Comparison of ENCODE assay signal across 8 cellular contexts in genomic region chr11:119585038-119585666, GRCh38.
DNase-seq lines count a peak whose midpoint lies in the region; ATAC-seq and TF ChIP-seq lines count a peak whose summit lies in the region.

No MANE protein-coding gene starts in this region.

- peaks cover 0 to 1% (median 0%) of the 10 kb centered on the region in 3 donors for H3K36me3 Mint-ChIP-seq in CD8-positive, alpha-beta memory T cell
- H3K36me3 Mint-ChIP-seq in neural crest cell (ENCODE audit: low read depth) = no peaks in the 10 kb centered on the region
- peaks cover 0 to 5% (median 1%) of the 10 kb centered on the region in 3 donors for H3K36me3 Mint-ChIP-seq in naive thymus-derived CD8-positive, alpha-beta T cell

- in situ Hi-C loops in ACHN (cut with HindIII; ENCODE audit: low pct_ligation_motif_present, low pct_unique_long_range_greater_than_20kb, low sequenced_read_pairs) = no loop called here

- no peaks in the 10 kb centered on the region for H3K4me1 ChIP-seq in CD8-positive, alpha-beta memory T cell (ENCODE audit: insufficient read depth, low read length)

- peak overlapping the region; percentile 38 for H3K27ac ChIP-seq in CD8-positive, alpha-beta memory T cell (ENCODE audit: low read depth, low read length)
- H3K27ac ChIP-seq in epithelial cell of prostate = peak overlapping the region; percentile 74

- H3K27ac Mint-ChIP-seq in CD8-positive, alpha-beta memory T cell = no peak overlapping the region
- no peak overlapping the region for H3K27ac Mint-ChIP-seq in neural crest cell (ENCODE audit: unreplicated experiment)
- H3K27ac Mint-ChIP-seq in naive thymus-derived CD8-positive, alpha-beta T cell = no peak overlapping the region

- peaks cover 35 to 68% of the 10 kb centered on the region in 2 donors for H3K27me3 Mint-ChIP-seq in CD8-positive, alpha-beta memory T cell
- peaks cover 5% of the 10 kb centered on the region for H3K27me3 Mint-ChIP-seq in neural crest cell (ENCODE audit: low read depth)
- H3K27me3 Mint-ChIP-seq in naive thymus-derived CD8-positive, alpha-beta T cell = peaks cover 17 to 72% (median 42%) of the 10 kb centered on the region in 5 donors

- ATAC-seq in HG03432 (IDR thresholded peaks at IDR 0.05; ENCODE audit: unreplicated experiment) = no peak
- no peak for ATAC-seq in naive thymus-derived CD8-positive, alpha-beta T cell

- no peaks in the 10 kb centered on the region for H3K9me3 ChIP-seq in CD8-positive, alpha-beta memory T cell (ENCODE audit: low read length)

- TF ChIP-seq CTCF in neural crest cell (conservative IDR thresholded peaks at IDR 0.05) = no peak

- peaks cover 0 to 12% (median 2%) of the 10 kb centered on the region in 3 donors for H3K4me1 Mint-ChIP-seq in CD8-positive, alpha-beta memory T cell
- H3K4me1 Mint-ChIP-seq in neural crest cell = peaks cover 30% of the 10 kb centered on the region
- H3K4me1 Mint-ChIP-seq in naive thymus-derived CD8-positive, alpha-beta T cell = peaks cover 3 to 13% (median 9%) of the 10 kb centered on the region in 4 donors

- H3K9me3 Mint-ChIP-seq in CD8-positive, alpha-beta memory T cell = peaks cover 0 to 3% (median 0%) of the 10 kb centered on the region in 5 donors
- H3K9me3 Mint-ChIP-seq in neural crest cell = no peaks in the 10 kb centered on the region
- peaks cover 0 to 4% (median 0%) of the 10 kb centered on the region in 9 donors for H3K9me3 Mint-ChIP-seq in naive thymus-derived CD8-positive, alpha-beta T cell

- no peaks in the 10 kb centered on the region for H3K36me3 ChIP-seq in CD8-positive, alpha-beta memory T cell (ENCODE audit: insufficient read depth, low read length)

- CTCF ChIA-PET in CD8-positive, alpha-beta memory T cell (lab: Charles Lee) = no interaction called here

- POLR2A ChIA-PET in CD8-positive, alpha-beta memory T cell (lab: Charles Lee) = no interaction called here
- POLR2A ChIA-PET in naive thymus-derived CD8-positive, alpha-beta T cell (lab: Charles Lee) = no interaction called here

- no peak overlapping the region for H3K4me3 ChIP-seq in CD8-positive, alpha-beta memory T cell (ENCODE audit: low read length)

- no peak for DNase-seq in CD8-positive, alpha-beta memory T cell
- DNase-seq in NCI-H345 treated with DMSO at 0.1 percent for 48 hours (lab: John Stamatoyannopoulos, UW; ENCODE audit: unreplicated experiment) (peak; percentile 19), epithelial cell of prostate (ENCODE audit: low read depth, low spot score) (no peak), neural crest cell (ENCODE audit: low read depth, low spot score) (peak; percentile 36), NCI-H446 treated with DMSO at 0.1 percent for 48 hours (lab: John Stamatoyannopoulos, UW) (no peak), ACHN (no peak)
- DNase-seq in naive thymus-derived CD8-positive, alpha-beta T cell = no peak

- H3K4me3 Mint-ChIP-seq in CD8-positive, alpha-beta memory T cell = peak overlapping the region in 1 of 7 donors; percentile 2
- peak overlapping the region; percentile 91 for H3K4me3 Mint-ChIP-seq in neural crest cell
- H3K4me3 Mint-ChIP-seq in naive thymus-derived CD8-positive, alpha-beta T cell = peak overlapping the region in 3 of 10 donors; percentile 36 to 57 (median 39)

- H3K27me3 ChIP-seq in CD8-positive, alpha-beta memory T cell (ENCODE audit: insufficient read depth, low read length, poor library complexity, severe bottlenecking) = peaks cover 6% of the 10 kb centered on the region

Comparison
In these comparisons a context has a peak if more than half of its experiments do, and no peak if none do; other contexts are left out.
1. DNase-seq: peak in NCI-H345 treated with DMSO at 0.1 percent for 48 hours (single experiment) and neural crest cell (single experiment); none in CD8-positive, alpha-beta memory T cell (0 of 5), epithelial cell of prostate (single experiment), NCI-H446 treated with DMSO at 0.1 percent for 48 hours (single experiment), ACHN (single experiment) and naive thymus-derived CD8-positive, alpha-beta T cell (0 of 10).